ENCODE assay signal across 20 cellular contexts in the genomic region with DNA sequence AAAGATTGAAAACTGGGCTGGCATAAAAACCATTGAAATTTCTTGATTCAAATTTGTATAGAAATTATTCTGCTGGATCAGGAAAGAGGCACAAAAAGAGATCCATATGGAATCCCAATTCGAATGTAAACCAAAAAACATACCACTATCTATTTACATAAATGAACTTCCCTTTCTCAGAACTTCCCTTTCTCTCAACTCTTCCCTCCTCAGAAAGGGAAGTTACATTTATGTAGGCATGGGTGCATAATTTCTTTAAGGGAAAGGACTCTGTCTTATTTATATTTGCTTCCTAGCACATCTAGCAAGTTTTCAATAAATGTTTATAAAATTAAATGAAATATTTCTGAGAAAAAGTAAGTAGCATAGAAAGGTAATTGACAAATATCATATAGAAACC.
DNase-seq lines count a peak whose midpoint lies in the region; ATAC-seq and TF ChIP-seq lines count a peak whose summit lies in the region.
"Had no signal": no experiment of that assay in that cellular context is flagged by ENCODE, and none has a peak within 500 bp of the region (broad histone marks: within the 10 kb centered on the region; RNA-seq: fewer than 3 reads in every experiment).

No MANE protein-coding gene starts in this region.

- no peak for TF ChIP-seq CTCF in HEK293 (tag by site-specific recombination; IDR thresholded peaks at IDR 0.05)
- TF ChIP-seq CTCF in NB4 (IDR thresholded peaks at IDR 0.05; ENCODE audit: low read depth, low read length): no peak
- TF ChIP-seq CTCF in tibial artery (IDR thresholded peaks at IDR 0.05): no peak

- ATAC-seq in naive thymus-derived CD4-positive, alpha-beta T cell: peak; percentile 44
- no peak for ATAC-seq in GM19035 (IDR thresholded peaks at IDR 0.05; ENCODE audit: unreplicated experiment)
- ATAC-seq in activated T-cell treated with anti-CD3 and anti-CD28 coated beads, Interleukin-2, amount 50 U/mL, for 72 hours (replicated peaks in 1 of 2): no peak
- ATAC-seq: A549, K562, SK-N-SH treated with all-trans-retinoic acid at 6 μM for 48 hours, T-helper 17 cell had no signal

- H3K36me3 Mint-ChIP-seq in naive thymus-derived CD4-positive, alpha-beta T cell: no peaks in the 10 kb centered on the region
- no peaks in the 10 kb centered on the region for H3K36me3 Mint-ChIP-seq in activated T-cell treated with anti-CD3 and anti-CD28 coated beads, Interleukin-2, amount 50 U/mL, for 72 hours (ENCODE audit: insufficient read depth in 2 of 2)

- H3K27me3 Mint-ChIP-seq in naive thymus-derived CD4-positive, alpha-beta T cell: peaks cover 4 to 30% (median 23%) of the 10 kb centered on the region in 5 donors
- peaks cover 8% of the 10 kb centered on the region for H3K27me3 Mint-ChIP-seq in activated T-cell treated with anti-CD3 and anti-CD28 coated beads, Interleukin-2, amount 50 U/mL, for 72 hours (ENCODE audit: low read depth)

- CTCF ChIA-PET in HEK293 (lab: Yijun Ruan, JAX): no interaction called here
- CTCF ChIA-PET in naive thymus-derived CD4-positive, alpha-beta T cell (lab: Charles Lee): no interaction called here

- H3K4me1 Mint-ChIP-seq in naive thymus-derived CD4-positive, alpha-beta T cell: peaks cover 0 to 10% (median 0%) of the 10 kb centered on the region in 7 donors
- H3K4me1 Mint-ChIP-seq in activated T-cell treated with anti-CD3 and anti-CD28 coated beads, Interleukin-2, amount 50 U/mL, for 72 hours (ENCODE audit: low read depth): peaks cover 5% of the 10 kb centered on the region

- H3K27ac ChIP-seq in HEK293 (ENCODE audit: extremely low read depth, low read depth, low read length): no peak overlapping the region
- H3K27ac ChIP-seq in naive thymus-derived CD4-positive, alpha-beta T cell (ENCODE audit: low read depth, low read length): no peak overlapping the region
- H3K27ac ChIP-seq in tibial artery: no peak overlapping the region
- H3K27ac ChIP-seq: A549 had no signal

- no peak for TF ChIP-seq POLR2A in NB4 (IDR thresholded peaks at IDR 0.05; ENCODE audit: extremely low read depth, insufficient read length)

- no peak overlapping the region for H3K27ac Mint-ChIP-seq in naive thymus-derived CD4-positive, alpha-beta T cell
- no peak overlapping the region for H3K27ac Mint-ChIP-seq in activated T-cell treated with anti-CD3 and anti-CD28 coated beads, Interleukin-2, amount 50 U/mL, for 72 hours
- H3K27ac Mint-ChIP-seq: T-helper 17 cell had no signal

- H3K27me3 ChIP-seq in naive thymus-derived CD4-positive, alpha-beta T cell (ENCODE audit: control insufficient read depth in 2 of 2, insufficient read depth in 2 of 2, low read length in 2 of 2): no peaks in the 10 kb centered on the region
- no peaks in the 10 kb centered on the region for H3K27me3 ChIP-seq in tibial artery

- H3K36me3 ChIP-seq in HEK293 (ENCODE audit: control insufficient read depth in 2 of 2, insufficient read depth in 1 of 2, low read length in 2 of 2) (no peaks in the 10 kb centered on the region), tibial artery (no peaks in the 10 kb centered on the region)
- no peaks in the 10 kb centered on the region for H3K36me3 ChIP-seq in naive thymus-derived CD4-positive, alpha-beta T cell (ENCODE audit: control insufficient read depth in 2 of 3, insufficient read depth in 3 of 3, low read length in 3 of 3)

- H3K9me3 ChIP-seq in HEK293 (ENCODE audit: control insufficient read depth, insufficient read depth, low read depth, low read length) (no peaks in the 10 kb centered on the region), tibial artery (no peaks in the 10 kb centered on the region)
- no peaks in the 10 kb centered on the region for H3K9me3 ChIP-seq in naive thymus-derived CD4-positive, alpha-beta T cell (ENCODE audit: control insufficient read depth in 2 of 3, low read length in 3 of 3)
- H3K9me3 ChIP-seq: A549 had no signal

- no peak overlapping the region for H3K4me3 Mint-ChIP-seq in naive thymus-derived CD4-positive, alpha-beta T cell
- H3K4me3 Mint-ChIP-seq in activated T-cell treated with anti-CD3 and anti-CD28 coated beads, Interleukin-2, amount 50 U/mL, for 72 hours: no peak overlapping the region
- H3K4me3 Mint-ChIP-seq: T-helper 17 cell had no signal

- DNase-seq in NB4 (ENCODE audit: low read depth) (peak; percentile 79), SIG-M5 treated with dmso at 0.1 percent for 504 hours (lab: John Stamatoyannopoulos, UW; ENCODE audit: unreplicated experiment) (peak; percentile 90), GOT3 (lab: John Stamatoyannopoulos, UW) (no peak), tibial artery (no peak)
- no peak for DNase-seq in naive thymus-derived CD4-positive, alpha-beta T cell
- DNase-seq in activated T-cell treated with anti-CD3 and anti-CD28 coated beads, Interleukin-2, amount 50 U/mL, for 72 hours: no peak
- DNase-seq: C1 segment of cervical spinal cord, H7, NCI-H1417, NCI-H1930, NCI-H2171, NCI-H446, NCI-H748 treated with DMSO at 0.1 percent for 48 hours, Right ventricle myocardium superior, T-helper 17 cell had no signal

- H3K4me3 ChIP-seq in HEK293 (ENCODE audit: low read depth, low read length): no peak overlapping the region
- H3K4me3 ChIP-seq in NB4 (ENCODE audit: low read depth, low read length): no peak overlapping the region
- no peak overlapping the region for H3K4me3 ChIP-seq in naive thymus-derived CD4-positive, alpha-beta T cell (ENCODE audit: low read length)
- H3K4me3 ChIP-seq in tibial artery: no peak overlapping the region
- H3K4me3 ChIP-seq: A549, K562 had no signal

- H3K4me1 ChIP-seq in HEK293 (ENCODE audit: control insufficient read depth, insufficient read depth, low read length) (peaks cover 8% of the 10 kb centered on the region), tibial artery (peaks cover 0 to 7% (median 0%) of the 10 kb centered on the region in 4 donors)
- H3K4me1 ChIP-seq in naive thymus-derived CD4-positive, alpha-beta T cell (ENCODE audit: control insufficient read depth in 2 of 2, insufficient read depth in 2 of 2, low read length in 2 of 2): no peaks in the 10 kb centered on the region
- H3K4me1 ChIP-seq: A549 had no signal

- intact Hi-C loops in naive thymus-derived CD4-positive, alpha-beta T cell (cut with micrococcal nuclease): no loop called here
- intact Hi-C loops in tibial artery (cut with DNase I; ENCODE audit: low total_unique reads): no loop called here

- H3K9me3 Mint-ChIP-seq in naive thymus-derived CD4-positive, alpha-beta T cell: peaks cover 0 to 5% (median 0%) of the 10 kb centered on the region in 11 donors
- H3K9me3 Mint-ChIP-seq in activated T-cell treated with anti-CD3 and anti-CD28 coated beads, Interleukin-2, amount 50 U/mL, for 72 hours: no peaks in the 10 kb centered on the region

- POLR2A ChIA-PET in HEK293 (lab: Yijun Ruan, JAX): no interaction called here
- POLR2A ChIA-PET in naive thymus-derived CD4-positive, alpha-beta T cell (lab: Charles Lee): no interaction called here

TF ChIP-seq in HEK293, 187 proteins besides CTCF, POLR2A, EP300 and RAD21:
- TF ChIP-seq ZNF23 (tag by site-specific recombination; IDR thresholded peaks at IDR 0.05; ENCODE audit: borderline replicate concordance) (no peak), PRDM1 (tag by site-specific recombination; IDR thresholded peaks at IDR 0.05) (peak; percentile 23; the same call in 1 of the 2 replicates)

Comparison
In these comparisons a context has a peak if more than half of its experiments do, and no peak if none do; other contexts are left out.
1. DNase-seq: peak in NB4 (single experiment) and SIG-M5 treated with dmso at 0.1 percent for 504 hours (single experiment); none in naive thymus-derived CD4-positive, alpha-beta T cell (0 of 9), GOT3 (single experiment), activated T-cell treated with anti-CD3 and anti-CD28 coated beads, Interleukin-2, amount 50 U/mL, for 72 hours (0 of 2) and tibial artery (0 of 2).